Comparison of ENCODE assay signal across 33 cellular contexts in the genomic region with DNA sequence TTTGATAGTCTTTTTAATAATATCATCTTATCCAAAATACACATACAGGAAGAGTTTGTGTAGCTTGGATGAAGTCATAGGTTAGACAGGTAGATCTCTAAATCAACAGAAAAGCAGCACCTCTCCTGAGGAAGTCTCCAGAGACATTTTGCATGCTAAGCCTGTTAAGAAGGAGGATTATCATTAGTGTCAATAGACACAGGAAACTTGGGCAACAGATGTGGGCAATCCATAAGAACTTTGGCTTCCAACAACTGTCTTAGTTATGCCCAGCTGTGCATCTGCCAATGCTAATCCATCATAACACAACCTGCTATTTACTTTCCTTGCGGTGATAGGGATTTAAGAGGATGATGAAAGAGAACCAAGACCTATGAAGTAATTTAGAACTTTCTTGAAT.
"Had no signal": no experiment of that assay in that cellular context is flagged by ENCODE, and none has a peak within 500 bp of the region (broad histone marks: within the 10 kb centered on the region; RNA-seq: fewer than 3 reads in every experiment).

No MANE protein-coding gene starts in this region.

- H3K27me3 ChIP-seq: ascending aorta, cardiac muscle cell, esophagus muscularis mucosa, foreskin keratinocyte, gastrocnemius medialis, heart left ventricle had no signal

- H3K4me3 ChIP-seq: ascending aorta, breast epithelium, cardiac muscle cell, coronary artery, dorsolateral prefrontal cortex, esophagus muscularis mucosa, gastrocnemius medialis, heart left ventricle had no signal

- H3K27ac Mint-ChIP-seq: activated CD4-positive, alpha-beta memory T cell treated with anti-CD3 and anti-CD28 coated beads, Interleukin-2, amount 10 ng/mL, durations not matched to agents 7 days and 5 days; activated CD4-positive, alpha-beta T cell treated with anti-CD3 and anti-CD28 coated beads, Interleukin-2, amount 10 ng/mL, durations not matched to agents 7 days and 5 days; activated naive CD4-positive, alpha-beta T cell treated with anti-CD3 and anti-CD28 coated beads, Interleukin-2, amount 10 ng/mL, durations not matched to agents 7 days and 5 days; activated naive CD4-positive, alpha-beta T cell treated with anti-CD3 and anti-CD28 coated beads, Interleukin-2, amount 50 U/mL, for 72 hours; activated naive CD8-positive, alpha-beta T cell treated with anti-CD3 and anti-CD28 coated beads, Interleukin-2, amount 10 ng/mL, durations not matched to agents 7 days and 5 days; activated T-cell treated with anti-CD3 and anti-CD28 coated beads, Interleukin-2, amount 50 U/mL, for 24 hours; activated T-cell treated with anti-CD3 and anti-CD28 coated beads, Interleukin-2, amount 50 U/mL, for 72 hours; brain; dendritic cell treated with granulocyte-macrophage colony-stimulating factor and Interleukin-4, amounts not matched to agents 40 ng/mL and 50 ng/mL, for 4 days; endodermal cell; T-helper 2 cell treated with Interferon-gamma antibody and Interleukin-4, amounts not matched to agents 5 μg/mL and 100 μg/mL, for 36 hours had no signal

- H3K4me3 Mint-ChIP-seq: activated CD4-positive, alpha-beta memory T cell treated with anti-CD3 and anti-CD28 coated beads, Interleukin-2, amount 10 ng/mL, durations not matched to agents 7 days and 5 days; activated CD4-positive, alpha-beta T cell treated with anti-CD3 and anti-CD28 coated beads, Interleukin-2, amount 10 ng/mL, durations not matched to agents 7 days and 5 days; activated naive CD4-positive, alpha-beta T cell treated with anti-CD3 and anti-CD28 coated beads, Interleukin-2, amount 10 ng/mL, durations not matched to agents 7 days and 5 days; activated naive CD8-positive, alpha-beta T cell treated with anti-CD3 and anti-CD28 coated beads, Interleukin-2, amount 10 ng/mL, durations not matched to agents 7 days and 5 days; activated T-cell treated with anti-CD3 and anti-CD28 coated beads, Interleukin-2, amount 50 U/mL, for 24 hours; activated T-cell treated with anti-CD3 and anti-CD28 coated beads, Interleukin-2, amount 50 U/mL, for 72 hours; brain; central memory CD8-positive, alpha-beta T cell; dendritic cell treated with granulocyte-macrophage colony-stimulating factor and Interleukin-4, amounts not matched to agents 40 ng/mL and 50 ng/mL, for 4 days; endodermal cell; T-helper 2 cell treated with Interferon-gamma antibody and Interleukin-4, amounts not matched to agents 5 μg/mL and 100 μg/mL, for 36 hours had no signal

- H3K27me3 Mint-ChIP-seq: activated CD4-positive, alpha-beta memory T cell treated with anti-CD3 and anti-CD28 coated beads, Interleukin-2, amount 10 ng/mL, durations not matched to agents 7 days and 5 days; activated CD4-positive, alpha-beta T cell treated with anti-CD3 and anti-CD28 coated beads, Interleukin-2, amount 10 ng/mL, durations not matched to agents 7 days and 5 days; activated naive CD4-positive, alpha-beta T cell treated with anti-CD3 and anti-CD28 coated beads, Interleukin-2, amount 10 ng/mL, durations not matched to agents 7 days and 5 days; activated naive CD8-positive, alpha-beta T cell treated with anti-CD3 and anti-CD28 coated beads, Interleukin-2, amount 10 ng/mL, durations not matched to agents 7 days and 5 days; brain; central memory CD8-positive, alpha-beta T cell had no signal

- H3K9me3 Mint-ChIP-seq: activated CD4-positive, alpha-beta memory T cell treated with anti-CD3 and anti-CD28 coated beads, Interleukin-2, amount 10 ng/mL, durations not matched to agents 7 days and 5 days; activated CD4-positive, alpha-beta T cell treated with anti-CD3 and anti-CD28 coated beads, Interleukin-2, amount 10 ng/mL, durations not matched to agents 7 days and 5 days; activated naive CD4-positive, alpha-beta T cell treated with anti-CD3 and anti-CD28 coated beads, Interleukin-2, amount 10 ng/mL, durations not matched to agents 7 days and 5 days; activated naive CD4-positive, alpha-beta T cell treated with anti-CD3 and anti-CD28 coated beads, Interleukin-2, amount 50 U/mL, for 72 hours; activated naive CD8-positive, alpha-beta T cell treated with anti-CD3 and anti-CD28 coated beads, Interleukin-2, amount 10 ng/mL, durations not matched to agents 7 days and 5 days; activated T-cell treated with anti-CD3 and anti-CD28 coated beads, Interleukin-2, amount 50 U/mL, for 24 hours; activated T-cell treated with anti-CD3 and anti-CD28 coated beads, Interleukin-2, amount 50 U/mL, for 72 hours; central memory CD8-positive, alpha-beta T cell; dendritic cell treated with granulocyte-macrophage colony-stimulating factor and Interleukin-4, amounts not matched to agents 40 ng/mL and 50 ng/mL, for 4 days; endodermal cell; T-helper 2 cell treated with Interferon-gamma antibody and Interleukin-4, amounts not matched to agents 5 μg/mL and 100 μg/mL, for 36 hours had no signal

- H3K36me3 ChIP-seq: ascending aorta, breast epithelium, cardiac muscle cell, esophagus muscularis mucosa, gastrocnemius medialis, heart left ventricle had no signal

- H3K4me1 ChIP-seq: ascending aorta, breast epithelium, esophagus muscularis mucosa, foreskin keratinocyte, gastrocnemius medialis, heart left ventricle had no signal

- H3K9me3 ChIP-seq: ascending aorta, breast epithelium, esophagus muscularis mucosa, gastrocnemius medialis, heart left ventricle had no signal

- H3K27ac ChIP-seq: ascending aorta, breast epithelium, cardiac muscle cell, coronary artery, dorsolateral prefrontal cortex, esophagus muscularis mucosa, foreskin keratinocyte, gastrocnemius medialis, heart left ventricle had no signal

- H3K36me3 Mint-ChIP-seq: activated naive CD4-positive, alpha-beta T cell treated with anti-CD3 and anti-CD28 coated beads, Interleukin-2, amount 10 ng/mL, durations not matched to agents 7 days and 5 days; activated naive CD4-positive, alpha-beta T cell treated with anti-CD3 and anti-CD28 coated beads, Interleukin-2, amount 50 U/mL, for 72 hours; activated naive CD8-positive, alpha-beta T cell treated with anti-CD3 and anti-CD28 coated beads, Interleukin-2, amount 10 ng/mL, durations not matched to agents 7 days and 5 days; brain had no signal

- H3K4me1 Mint-ChIP-seq: activated CD4-positive, alpha-beta memory T cell treated with anti-CD3 and anti-CD28 coated beads, Interleukin-2, amount 10 ng/mL, durations not matched to agents 7 days and 5 days; activated CD4-positive, alpha-beta T cell treated with anti-CD3 and anti-CD28 coated beads, Interleukin-2, amount 10 ng/mL, durations not matched to agents 7 days and 5 days; activated naive CD4-positive, alpha-beta T cell treated with anti-CD3 and anti-CD28 coated beads, Interleukin-2, amount 10 ng/mL, durations not matched to agents 7 days and 5 days; activated naive CD8-positive, alpha-beta T cell treated with anti-CD3 and anti-CD28 coated beads, Interleukin-2, amount 10 ng/mL, durations not matched to agents 7 days and 5 days; central memory CD8-positive, alpha-beta T cell had no signal

- ATAC-seq: activated naive CD4-positive, alpha-beta T cell treated with anti-CD3 and anti-CD28 coated beads, Interleukin-2, amount 50 U/mL, for 72 hours; activated T-cell treated with anti-CD3 and anti-CD28 coated beads, Interleukin-2, amount 50 U/mL, for 72 hours; foreskin keratinocyte; gastrocnemius medialis; heart left ventricle had no signal

- DNase-seq: activated CD4-positive, alpha-beta memory T cell treated with anti-CD3 and anti-CD28 coated beads, Interleukin-2, amount 10 ng/mL, durations not matched to agents 7 days and 5 days; activated CD4-positive, alpha-beta T cell treated with anti-CD3 and anti-CD28 coated beads for 4 hours; activated CD4-positive, alpha-beta T cell treated with anti-CD3 and anti-CD28 coated beads, Interleukin-2, amount 10 ng/mL, durations not matched to agents 7 days and 5 days; activated CD4-positive, alpha-beta T cell treated with anti-CD3 and anti-CD28 coated beads, Interleukin-2, amount 50 U/mL, for 4 hours; activated CD4-positive, CD25-positive, alpha-beta regulatory T cell; activated CD4-positive, CD25-positive, alpha-beta regulatory T cell treated with anti-CD3 and anti-CD28 coated beads, Interleukin-2, amount 50 U/mL, for 72 hours; activated CD8-positive, alpha-beta memory T cell treated with anti-CD3 and anti-CD28 coated beads, Interleukin-2, amount 50 U/mL, for 48 hours; activated gamma-delta T cell; activated naive CD4-positive, alpha-beta T cell; activated naive CD4-positive, alpha-beta T cell treated with anti-CD3 and anti-CD28 coated beads, Interleukin-2, amount 10 ng/mL, durations not matched to agents 7 days and 5 days; activated naive CD8-positive, alpha-beta T cell treated with anti-CD3 and anti-CD28 coated beads, Interleukin-2, amount 10 ng/mL, durations not matched to agents 7 days and 5 days; activated T-cell treated with anti-CD3 and anti-CD28 coated beads for 4 hours; activated T-cell treated with anti-CD3 and anti-CD28 coated beads, Interleukin-2, amount 50 U/mL, for 24 hours; activated T-cell treated with anti-CD3 and anti-CD28 coated beads, Interleukin-2, amount 50 U/mL, for 72 hours; dorsolateral prefrontal cortex; effector memory CD4-positive, alpha-beta T cell; endodermal cell; foreskin keratinocyte; gastrocnemius medialis; glutamatergic neuron; heart left ventricle; hypothalamus; T1000 had no signal
